In the genomic region with DNA sequence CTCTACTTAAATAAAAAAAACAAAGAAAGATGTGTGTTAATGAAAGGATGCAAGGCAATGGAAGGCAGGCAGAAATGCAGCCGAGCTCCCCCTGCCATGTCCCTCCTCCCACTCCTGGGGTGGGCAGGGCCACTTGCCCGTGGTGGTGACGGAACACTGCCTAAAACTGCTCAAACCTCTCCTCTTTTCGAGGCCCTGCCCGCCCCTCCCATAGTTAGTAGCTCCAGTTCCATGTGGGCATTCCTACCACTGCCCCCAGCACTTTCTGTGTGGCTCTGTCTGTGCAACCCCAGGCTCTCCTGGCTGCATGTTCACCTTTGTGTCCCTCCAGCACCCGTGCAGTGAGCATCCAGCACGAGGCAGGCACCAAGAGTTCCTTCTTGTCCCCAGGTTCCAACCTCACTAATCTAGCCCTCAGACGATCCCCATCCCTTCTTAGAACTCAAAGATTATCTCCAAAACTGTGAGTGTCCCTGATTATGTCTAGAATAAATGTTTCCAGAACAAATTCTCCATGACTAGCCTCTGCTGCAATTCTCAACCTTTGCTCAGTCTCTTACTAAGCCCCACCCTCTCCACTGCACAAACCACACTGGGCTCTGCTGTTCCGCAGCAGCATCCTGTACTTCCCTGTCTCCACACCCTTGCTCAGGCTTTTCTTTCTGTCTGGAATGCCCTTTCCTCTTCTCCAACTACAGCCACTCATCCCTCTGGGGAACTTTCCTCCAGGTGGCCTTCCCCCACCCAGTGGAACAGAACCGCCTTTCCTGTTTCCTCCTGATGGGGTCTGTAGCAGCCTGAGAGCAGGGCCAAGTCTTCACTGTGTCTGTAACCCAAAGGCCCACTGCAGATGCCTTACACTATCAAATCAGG, we compare ENCODE assay signal across 2 cellular contexts.
TF ChIP-seq lines count a peak whose summit lies in the region.

No MANE protein-coding gene starts in this region.

TF ChIP-seq in HepG2, 621 proteins besides CTCF, POLR2A, EP300 and RAD21 (continues in another document):
- TF ChIP-seq, protein P1, sequence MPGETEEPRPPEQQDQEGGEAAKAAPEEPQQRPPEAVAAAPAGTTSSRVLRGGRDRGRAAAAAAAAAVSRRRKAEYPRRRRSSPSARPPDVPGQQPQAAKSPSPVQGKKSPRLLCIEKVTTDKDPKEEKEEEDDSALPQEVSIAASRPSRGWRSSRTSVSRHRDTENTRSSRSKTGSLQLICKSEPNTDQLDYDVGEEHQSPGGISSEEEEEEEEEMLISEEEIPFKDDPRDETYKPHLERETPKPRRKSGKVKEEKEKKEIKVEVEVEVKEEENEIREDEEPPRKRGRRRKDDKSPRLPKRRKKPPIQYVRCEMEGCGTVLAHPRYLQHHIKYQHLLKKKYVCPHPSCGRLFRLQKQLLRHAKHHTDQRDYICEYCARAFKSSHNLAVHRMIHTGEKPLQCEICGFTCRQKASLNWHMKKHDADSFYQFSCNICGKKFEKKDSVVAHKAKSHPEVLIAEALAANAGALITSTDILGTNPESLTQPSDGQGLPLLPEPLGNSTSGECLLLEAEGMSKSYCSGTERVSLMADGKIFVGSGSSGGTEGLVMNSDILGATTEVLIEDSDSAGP (CRISPR knock-in tag; IDR thresholded peaks at IDR 0.05; ENCODE audit: borderline replicate concordance), result 0 out of 2 replicates have a peak, but pooled peaks have one; percentile 40
- TF ChIP-seq FIP1L1 (IDR thresholded peaks at IDR 0.05; ENCODE audit: borderline replicate concordance, insufficient read depth, low read depth, low read length), result no peak
- TF ChIP-seq, protein P2, sequence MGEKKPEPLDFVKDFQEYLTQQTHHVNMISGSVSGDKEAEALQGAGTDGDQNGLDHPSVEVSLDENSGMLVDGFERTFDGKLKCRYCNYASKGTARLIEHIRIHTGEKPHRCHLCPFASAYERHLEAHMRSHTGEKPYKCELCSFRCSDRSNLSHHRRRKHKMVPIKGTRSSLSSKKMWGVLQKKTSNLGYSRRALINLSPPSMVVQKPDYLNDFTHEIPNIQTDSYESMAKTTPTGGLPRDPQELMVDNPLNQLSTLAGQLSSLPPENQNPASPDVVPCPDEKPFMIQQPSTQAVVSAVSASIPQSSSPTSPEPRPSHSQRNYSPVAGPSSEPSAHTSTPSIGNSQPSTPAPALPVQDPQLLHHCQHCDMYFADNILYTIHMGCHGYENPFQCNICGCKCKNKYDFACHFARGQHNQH (CRISPR knock-in tag; IDR thresholded peaks at IDR 0.05), result 0 out of 2 replicates have a peak, but pooled peaks have one; percentile 24
- TF ChIP-seq SP5 (CRISPR knock-in tag; IDR thresholded peaks at IDR 0.05; ENCODE audit: borderline replicate concordance, low read depth), result 0 out of 2 replicates have a peak, but pooled peaks have one; percentile 10
- no peak for TF ChIP-seq PAWR (CRISPR knock-in tag; IDR thresholded peaks at IDR 0.05; ENCODE audit: borderline replicate concordance)
- TF ChIP-seq SMC3 (IDR thresholded peaks at IDR 0.05; ENCODE audit: low read length), result peak; percentile 10; the same call in 1 of the 2 replicates
- no peak for TF ChIP-seq FOSL1 (CRISPR knock-in tag; IDR thresholded peaks at IDR 0.05; ENCODE audit: borderline replicate concordance)
- TF ChIP-seq ONECUT2 (CRISPR knock-in tag; IDR thresholded peaks at IDR 0.05), result no peak
- no peak for TF ChIP-seq ZNF615 (CRISPR knock-in tag; IDR thresholded peaks at IDR 0.05; ENCODE audit: borderline replicate concordance)
- no peak for TF ChIP-seq CREM (IDR thresholded peaks at IDR 0.05)
- no peak for TF ChIP-seq CREM (CRISPR knock-in tag; IDR thresholded peaks at IDR 0.05)
- no peak for TF ChIP-seq RFX3 (CRISPR knock-in tag; IDR thresholded peaks at IDR 0.05)
- no peak for TF ChIP-seq EHMT2 (IDR thresholded peaks at IDR 0.05; ENCODE audit: borderline replicate concordance, low read depth, low read length)
- TF ChIP-seq, protein P3, sequence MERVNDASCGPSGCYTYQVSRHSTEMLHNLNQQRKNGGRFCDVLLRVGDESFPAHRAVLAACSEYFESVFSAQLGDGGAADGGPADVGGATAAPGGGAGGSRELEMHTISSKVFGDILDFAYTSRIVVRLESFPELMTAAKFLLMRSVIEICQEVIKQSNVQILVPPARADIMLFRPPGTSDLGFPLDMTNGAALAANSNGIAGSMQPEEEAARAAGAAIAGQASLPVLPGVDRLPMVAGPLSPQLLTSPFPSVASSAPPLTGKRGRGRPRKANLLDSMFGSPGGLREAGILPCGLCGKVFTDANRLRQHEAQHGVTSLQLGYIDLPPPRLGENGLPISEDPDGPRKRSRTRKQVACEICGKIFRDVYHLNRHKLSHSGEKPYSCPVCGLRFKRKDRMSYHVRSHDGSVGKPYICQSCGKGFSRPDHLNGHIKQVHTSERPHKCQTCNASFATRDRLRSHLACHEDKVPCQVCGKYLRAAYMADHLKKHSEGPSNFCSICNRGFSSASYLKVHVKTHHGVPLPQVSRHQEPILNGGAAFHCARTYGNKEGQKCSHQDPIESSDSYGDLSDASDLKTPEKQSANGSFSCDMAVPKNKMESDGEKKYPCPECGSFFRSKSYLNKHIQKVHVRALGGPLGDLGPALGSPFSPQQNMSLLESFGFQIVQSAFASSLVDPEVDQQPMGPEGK (CRISPR knock-in tag; IDR thresholded peaks at IDR 0.05), result 0 out of 2 replicates have a peak, but pooled peaks have one; percentile 15
- TF ChIP-seq ZEB1 (IDR thresholded peaks at IDR 0.05; ENCODE audit: insufficient replicate concordance, low read depth), result no peak
- TF ChIP-seq, protein P4, sequence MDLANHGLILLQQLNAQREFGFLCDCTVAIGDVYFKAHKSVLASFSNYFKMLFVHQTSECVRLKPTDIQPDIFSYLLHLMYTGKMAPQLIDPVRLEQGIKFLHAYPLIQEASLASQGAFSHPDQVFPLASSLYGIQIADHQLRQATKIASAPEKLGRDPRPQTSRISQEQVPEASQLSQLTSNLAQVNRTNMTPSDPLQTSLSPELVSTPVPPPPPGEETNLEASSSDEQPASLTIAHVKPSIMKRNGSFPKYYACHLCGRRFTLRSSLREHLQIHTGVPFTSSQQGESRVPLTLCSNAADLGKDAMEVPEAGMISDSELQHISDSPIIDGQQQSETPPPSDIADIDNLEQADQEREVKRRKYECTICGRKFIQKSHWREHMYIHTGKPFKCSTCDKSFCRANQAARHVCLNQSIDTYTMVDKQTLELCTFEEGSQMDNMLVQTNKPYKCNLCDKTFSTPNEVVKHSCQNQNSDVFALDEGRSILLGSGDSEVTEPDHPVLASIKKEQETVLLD (CRISPR knock-in tag; IDR thresholded peaks at IDR 0.05; ENCODE audit: low read depth), result no peak

TF ChIP-seq in SK-N-SH, 30 proteins besides CTCF, POLR2A, EP300 and RAD21:
- TF ChIP-seq SIN3A (IDR thresholded peaks at IDR 0.05; ENCODE audit: borderline replicate concordance, low read depth, low read length) (no peak), EZH2phosphoT487 (IDR thresholded peaks at IDR 0.05; ENCODE audit: borderline replicate concordance, low read depth) (no peak), GATA2 (CRISPR knock-in tag; IDR thresholded peaks at IDR 0.05) (no peak)
- TF ChIP-seq, protein P5, sequence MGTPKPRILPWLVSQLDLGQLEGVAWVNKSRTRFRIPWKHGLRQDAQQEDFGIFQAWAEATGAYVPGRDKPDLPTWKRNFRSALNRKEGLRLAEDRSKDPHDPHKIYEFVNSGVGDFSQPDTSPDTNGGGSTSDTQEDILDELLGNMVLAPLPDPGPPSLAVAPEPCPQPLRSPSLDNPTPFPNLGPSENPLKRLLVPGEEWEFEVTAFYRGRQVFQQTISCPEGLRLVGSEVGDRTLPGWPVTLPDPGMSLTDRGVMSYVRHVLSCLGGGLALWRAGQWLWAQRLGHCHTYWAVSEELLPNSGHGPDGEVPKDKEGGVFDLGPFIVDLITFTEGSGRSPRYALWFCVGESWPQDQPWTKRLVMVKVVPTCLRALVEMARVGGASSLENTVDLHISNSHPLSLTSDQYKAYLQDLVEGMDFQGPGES (IDR thresholded peaks at IDR 0.05; ENCODE audit: low read depth, low read length), result no peak
TF ChIP-seq in SK-N-SH: peak in this region for 0.
